Comparison of ENCODE assay signal across 1 cellular context in the genomic region with DNA sequence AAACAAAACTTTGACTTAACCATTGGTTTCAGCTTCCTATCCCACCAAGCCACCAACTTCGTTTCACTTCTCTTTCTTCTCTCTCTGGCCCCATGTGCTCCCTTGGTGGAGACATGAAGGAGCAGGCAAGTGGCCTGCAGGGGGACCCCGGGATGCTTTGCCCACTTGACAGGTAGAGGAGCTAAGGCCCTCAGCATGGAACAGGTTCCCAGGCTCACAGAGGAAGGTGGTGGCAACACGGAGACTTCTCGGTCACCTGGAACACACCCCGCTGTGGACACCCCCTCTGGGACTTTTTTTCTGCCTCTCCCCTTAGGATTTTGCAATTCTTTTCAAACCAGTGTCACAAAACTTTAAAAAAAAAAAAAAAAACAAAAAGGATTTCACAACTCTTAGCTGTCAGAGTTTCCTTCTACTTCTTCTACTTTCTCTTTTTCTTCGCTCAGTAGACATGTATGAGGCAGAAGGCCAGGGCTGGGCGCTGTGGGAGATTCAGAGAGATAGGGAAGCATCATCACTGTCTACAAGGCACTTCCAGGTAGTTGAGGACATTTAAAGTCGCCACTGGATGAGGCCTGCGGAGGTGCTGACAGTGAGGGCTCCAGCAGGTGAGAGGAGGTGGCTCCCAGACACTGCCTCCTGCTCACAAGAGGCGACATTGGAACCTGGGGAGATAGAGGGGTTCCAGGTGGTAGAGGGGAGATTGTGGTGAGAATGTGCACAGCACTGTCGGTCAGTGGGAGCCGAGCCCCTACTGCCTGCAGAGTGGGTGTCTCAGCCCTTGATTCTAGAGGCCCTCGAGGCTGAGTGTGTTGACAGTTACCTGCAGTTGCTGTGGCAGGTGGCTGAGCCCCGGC.
TF ChIP-seq lines count a peak whose summit lies in the region.

No MANE protein-coding gene starts in this region.

TF ChIP-seq in K562, 482 proteins besides CTCF, POLR2A, EP300 and RAD21 (continued from another document):
- TF ChIP-seq, protein P1, sequence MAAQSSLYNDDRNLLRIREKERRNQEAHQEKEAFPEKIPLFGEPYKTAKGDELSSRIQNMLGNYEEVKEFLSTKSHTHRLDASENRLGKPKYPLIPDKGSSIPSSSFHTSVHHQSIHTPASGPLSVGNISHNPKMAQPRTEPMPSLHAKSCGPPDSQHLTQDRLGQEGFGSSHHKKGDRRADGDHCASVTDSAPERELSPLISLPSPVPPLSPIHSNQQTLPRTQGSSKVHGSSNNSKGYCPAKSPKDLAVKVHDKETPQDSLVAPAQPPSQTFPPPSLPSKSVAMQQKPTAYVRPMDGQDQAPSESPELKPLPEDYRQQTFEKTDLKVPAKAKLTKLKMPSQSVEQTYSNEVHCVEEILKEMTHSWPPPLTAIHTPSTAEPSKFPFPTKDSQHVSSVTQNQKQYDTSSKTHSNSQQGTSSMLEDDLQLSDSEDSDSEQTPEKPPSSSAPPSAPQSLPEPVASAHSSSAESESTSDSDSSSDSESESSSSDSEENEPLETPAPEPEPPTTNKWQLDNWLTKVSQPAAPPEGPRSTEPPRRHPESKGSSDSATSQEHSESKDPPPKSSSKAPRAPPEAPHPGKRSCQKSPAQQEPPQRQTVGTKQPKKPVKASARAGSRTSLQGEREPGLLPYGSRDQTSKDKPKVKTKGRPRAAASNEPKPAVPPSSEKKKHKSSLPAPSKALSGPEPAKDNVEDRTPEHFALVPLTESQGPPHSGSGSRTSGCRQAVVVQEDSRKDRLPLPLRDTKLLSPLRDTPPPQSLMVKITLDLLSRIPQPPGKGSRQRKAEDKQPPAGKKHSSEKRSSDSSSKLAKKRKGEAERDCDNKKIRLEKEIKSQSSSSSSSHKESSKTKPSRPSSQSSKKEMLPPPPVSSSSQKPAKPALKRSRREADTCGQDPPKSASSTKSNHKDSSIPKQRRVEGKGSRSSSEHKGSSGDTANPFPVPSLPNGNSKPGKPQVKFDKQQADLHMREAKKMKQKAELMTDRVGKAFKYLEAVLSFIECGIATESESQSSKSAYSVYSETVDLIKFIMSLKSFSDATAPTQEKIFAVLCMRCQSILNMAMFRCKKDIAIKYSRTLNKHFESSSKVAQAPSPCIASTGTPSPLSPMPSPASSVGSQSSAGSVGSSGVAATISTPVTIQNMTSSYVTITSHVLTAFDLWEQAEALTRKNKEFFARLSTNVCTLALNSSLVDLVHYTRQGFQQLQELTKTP (IDR thresholded peaks at IDR 0.05; ENCODE audit: low read depth in 1 of 2, partially characterized antibody in 2 of 2) = no peak
- TF ChIP-seq ZNF561 (CRISPR knock-in tag; conservative IDR thresholded peaks at IDR 0.05) (no peak), PURB (CRISPR knock-in tag; IDR thresholded peaks at IDR 0.05; ENCODE audit: low read depth) (no peak), CBX2 (IDR thresholded peaks at IDR 0.05; ENCODE audit: insufficient read depth, low read length, poor library complexity, severe bottlenecking) (no peak), CC2D1A (IDR thresholded peaks at IDR 0.05) (no peak), RBM17 (IDR thresholded peaks at IDR 0.05; ENCODE audit: borderline replicate concordance, low read depth, low read length) (no peak), MTA3 (IDR thresholded peaks at IDR 0.05; ENCODE audit: borderline replicate concordance) (no peak), NFIX (CRISPR knock-in tag; IDR thresholded peaks at IDR 0.05; ENCODE audit: low read depth) (no peak), ZFX (CRISPR knock-in tag; IDR thresholded peaks at IDR 0.05) (no peak)
- TF ChIP-seq, protein P2, sequence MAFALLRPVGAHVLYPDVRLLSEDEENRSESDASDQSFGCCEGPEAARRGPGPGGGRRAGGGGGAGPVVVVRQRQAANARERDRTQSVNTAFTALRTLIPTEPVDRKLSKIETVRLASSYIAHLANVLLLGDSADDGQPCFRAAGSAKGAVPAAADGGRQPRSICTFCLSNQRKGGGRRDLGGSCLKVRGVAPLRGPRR (CRISPR knock-in tag; IDR thresholded peaks at IDR 0.05) = no peak
- TF ChIP-seq, protein P3, sequence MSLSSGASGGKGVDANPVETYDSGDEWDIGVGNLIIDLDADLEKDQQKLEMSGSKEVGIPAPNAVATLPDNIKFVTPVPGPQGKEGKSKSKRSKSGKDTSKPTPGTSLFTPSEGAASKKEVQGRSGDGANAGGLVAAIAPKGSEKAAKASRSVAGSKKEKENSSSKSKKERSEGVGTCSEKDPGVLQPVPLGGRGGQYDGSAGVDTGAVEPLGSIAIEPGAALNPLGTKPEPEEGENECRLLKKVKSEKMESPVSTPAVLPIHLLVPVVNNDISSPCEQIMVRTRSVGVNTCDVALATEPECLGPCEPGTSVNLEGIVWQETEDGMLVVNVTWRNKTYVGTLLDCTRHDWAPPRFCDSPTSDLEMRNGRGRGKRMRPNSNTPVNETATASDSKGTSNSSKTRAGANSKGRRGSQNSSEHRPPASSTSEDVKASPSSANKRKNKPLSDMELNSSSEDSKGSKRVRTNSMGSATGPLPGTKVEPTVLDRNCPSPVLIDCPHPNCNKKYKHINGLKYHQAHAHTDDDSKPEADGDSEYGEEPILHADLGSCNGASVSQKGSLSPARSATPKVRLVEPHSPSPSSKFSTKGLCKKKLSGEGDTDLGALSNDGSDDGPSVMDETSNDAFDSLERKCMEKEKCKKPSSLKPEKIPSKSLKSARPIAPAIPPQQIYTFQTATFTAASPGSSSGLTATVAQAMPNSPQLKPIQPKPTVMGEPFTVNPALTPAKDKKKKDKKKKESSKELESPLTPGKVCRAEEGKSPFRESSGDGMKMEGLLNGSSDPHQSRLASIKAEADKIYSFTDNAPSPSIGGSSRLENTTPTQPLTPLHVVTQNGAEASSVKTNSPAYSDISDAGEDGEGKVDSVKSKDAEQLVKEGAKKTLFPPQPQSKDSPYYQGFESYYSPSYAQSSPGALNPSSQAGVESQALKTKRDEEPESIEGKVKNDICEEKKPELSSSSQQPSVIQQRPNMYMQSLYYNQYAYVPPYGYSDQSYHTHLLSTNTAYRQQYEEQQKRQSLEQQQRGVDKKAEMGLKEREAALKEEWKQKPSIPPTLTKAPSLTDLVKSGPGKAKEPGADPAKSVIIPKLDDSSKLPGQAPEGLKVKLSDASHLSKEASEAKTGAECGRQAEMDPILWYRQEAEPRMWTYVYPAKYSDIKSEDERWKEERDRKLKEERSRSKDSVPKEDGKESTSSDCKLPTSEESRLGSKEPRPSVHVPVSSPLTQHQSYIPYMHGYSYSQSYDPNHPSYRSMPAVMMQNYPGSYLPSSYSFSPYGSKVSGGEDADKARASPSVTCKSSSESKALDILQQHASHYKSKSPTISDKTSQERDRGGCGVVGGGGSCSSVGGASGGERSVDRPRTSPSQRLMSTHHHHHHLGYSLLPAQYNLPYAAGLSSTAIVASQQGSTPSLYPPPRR (CRISPR knock-in tag; IDR thresholded peaks at IDR 0.05; ENCODE audit: borderline replicate concordance) = no peak
- TF ChIP-seq, protein P4, sequence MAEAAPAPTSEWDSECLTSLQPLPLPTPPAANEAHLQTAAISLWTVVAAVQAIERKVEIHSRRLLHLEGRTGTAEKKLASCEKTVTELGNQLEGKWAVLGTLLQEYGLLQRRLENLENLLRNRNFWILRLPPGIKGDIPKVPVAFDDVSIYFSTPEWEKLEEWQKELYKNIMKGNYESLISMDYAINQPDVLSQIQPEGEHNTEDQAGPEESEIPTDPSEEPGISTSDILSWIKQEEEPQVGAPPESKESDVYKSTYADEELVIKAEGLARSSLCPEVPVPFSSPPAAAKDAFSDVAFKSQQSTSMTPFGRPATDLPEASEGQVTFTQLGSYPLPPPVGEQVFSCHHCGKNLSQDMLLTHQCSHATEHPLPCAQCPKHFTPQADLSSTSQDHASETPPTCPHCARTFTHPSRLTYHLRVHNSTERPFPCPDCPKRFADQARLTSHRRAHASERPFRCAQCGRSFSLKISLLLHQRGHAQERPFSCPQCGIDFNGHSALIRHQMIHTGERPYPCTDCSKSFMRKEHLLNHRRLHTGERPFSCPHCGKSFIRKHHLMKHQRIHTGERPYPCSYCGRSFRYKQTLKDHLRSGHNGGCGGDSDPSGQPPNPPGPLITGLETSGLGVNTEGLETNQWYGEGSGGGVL (CRISPR knock-in tag; IDR thresholded peaks at IDR 0.05) = no peak
- TF ChIP-seq, protein P5, sequence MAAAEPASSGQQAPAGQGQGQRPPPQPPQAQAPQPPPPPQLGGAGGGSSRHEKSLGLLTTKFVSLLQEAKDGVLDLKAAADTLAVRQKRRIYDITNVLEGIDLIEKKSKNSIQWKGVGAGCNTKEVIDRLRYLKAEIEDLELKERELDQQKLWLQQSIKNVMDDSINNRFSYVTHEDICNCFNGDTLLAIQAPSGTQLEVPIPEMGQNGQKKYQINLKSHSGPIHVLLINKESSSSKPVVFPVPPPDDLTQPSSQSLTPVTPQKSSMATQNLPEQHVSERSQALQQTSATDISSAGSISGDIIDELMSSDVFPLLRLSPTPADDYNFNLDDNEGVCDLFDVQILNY (CRISPR knock-in tag; IDR thresholded peaks at IDR 0.05) = no peak
- TF ChIP-seq, protein P6, sequence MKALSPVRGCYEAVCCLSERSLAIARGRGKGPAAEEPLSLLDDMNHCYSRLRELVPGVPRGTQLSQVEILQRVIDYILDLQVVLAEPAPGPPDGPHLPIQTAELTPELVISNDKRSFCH (CRISPR knock-in tag; IDR thresholded peaks at IDR 0.05) = no peak
- TF ChIP-seq, protein P6 (tag; IDR thresholded peaks at IDR 0.05) = no peak
TF ChIP-seq in K562: peak in this region for 0.
